Comparison of ENCODE assay signal across 21 cellular contexts in genomic region chr15:90659481-90659880, GRCh38. TPM values are rescaled to one million over a fixed set of nuclear protein-coding genes. Genes with fewer than 3 reads are reported as not detected.
DNase-seq lines count a peak whose midpoint lies in the region; ATAC-seq, FAIRE-seq and TF ChIP-seq lines count a peak whose summit lies in the region.
"Had no signal": no experiment of that assay in that cellular context is flagged by ENCODE, and none has a peak within 500 bp of the region (broad histone marks: within the 10 kb centered on the region; RNA-seq: fewer than 3 reads in every experiment).

No MANE protein-coding gene starts in this region.

- no peak overlapping the region for H3K14ac ChIP-seq in mesenchymal stem cell (ENCODE audit: low read length in 2 of 2)

- no peak overlapping the region for H4K91ac ChIP-seq in mesenchymal stem cell (ENCODE audit: low read length)

- H2BK12ac ChIP-seq in mesenchymal stem cell (ENCODE audit: low read length in 2 of 2): no peak overlapping the region

- H3K4me3 Mint-ChIP-seq in T-helper 1 cell treated with Interleukin-12 subunit alpha and Interleukin-12 subunit beta and Interleukin-4 antibody, amounts not matched to agents 30 μg/mL and 1 μg/mL, for 36 hours: peak overlapping the region; percentile 8
- peak overlapping the region in 1 of 2 donors; percentile 1 for H3K4me3 Mint-ChIP-seq in CD14-positive monocyte
- H3K4me3 Mint-ChIP-seq in naive thymus-derived CD4-positive, alpha-beta T cell: peak overlapping the region in 8 of 10 donors; percentile 3 to 93 (median 24)
- H3K4me3 Mint-ChIP-seq: H9 had no signal

- H3K9ac ChIP-seq in mesenchymal stem cell (ENCODE audit: low read length): no peak overlapping the region

- FAIRE-seq in urothelium cell line (lab: Jason Lieb, UNC): no peak
- FAIRE-seq: G401.6 had no signal

- CTCF ChIA-PET in naive thymus-derived CD4-positive, alpha-beta T cell (lab: Charles Lee): interaction anchor here (0.5 to 1.1 kb wide), 4 partner anchors 11 to 1304 kb away, joined by 3 to 7 read pairs (median 4); no protein-coding TSS in a partner anchor

- H3K27ac ChIP-seq in VCaP: peak overlapping the region; percentile 6; the same call in 1 of the 2 replicates
- H3K27ac ChIP-seq in naive thymus-derived CD4-positive, alpha-beta T cell (ENCODE audit: low read depth, low read length): no peak overlapping the region
- no peak overlapping the region for H3K27ac ChIP-seq in mesenchymal stem cell (ENCODE audit: low read length, poor library complexity, severe bottlenecking)

- no peak for TF ChIP-seq CTCF in CD14-positive monocyte (IDR thresholded peaks at IDR 0.05)
- TF ChIP-seq CTCF in VCaP (conservative IDR thresholded peaks at IDR 0.05): no peak

- peak overlapping the region; percentile 22 for H3K27ac Mint-ChIP-seq in T-helper 1 cell treated with Interleukin-12 subunit alpha and Interleukin-12 subunit beta and Interleukin-4 antibody, amounts not matched to agents 30 μg/mL and 1 μg/mL, for 36 hours
- peak overlapping the region; percentile 90 to 99 (median 96) for H3K27ac Mint-ChIP-seq in CD14-positive monocyte
- H3K27ac Mint-ChIP-seq in naive thymus-derived CD4-positive, alpha-beta T cell: peak overlapping the region in 1 of 9 donors; percentile 15
- H3K27ac Mint-ChIP-seq: H9 had no signal

- peaks cover 69% of the 10 kb centered on the region for H3K4me1 Mint-ChIP-seq in T-helper 1 cell treated with Interleukin-12 subunit alpha and Interleukin-12 subunit beta and Interleukin-4 antibody, amounts not matched to agents 30 μg/mL and 1 μg/mL, for 36 hours (ENCODE audit: low read depth)
- peaks cover 60% of the 10 kb centered on the region for H3K4me1 Mint-ChIP-seq in CD14-positive monocyte
- H3K4me1 Mint-ChIP-seq in naive thymus-derived CD4-positive, alpha-beta T cell: peaks cover 63 to 95% (median 82%) of the 10 kb centered on the region in 7 donors

- 89% methylated on average over 4 of the region's 4 CpGs for WGBS in mesenchymal stem cell

- ATAC-seq in naive thymus-derived CD4-positive, alpha-beta T cell: no peak

- peaks cover 40 to 54% of the 10 kb centered on the region in 2 donors for H3K4me1 ChIP-seq in naive thymus-derived CD4-positive, alpha-beta T cell (ENCODE audit: control insufficient read depth in 2 of 2, insufficient read depth in 2 of 2, low read length in 2 of 2)
- H3K4me1 ChIP-seq in mesenchymal stem cell (ENCODE audit: control insufficient read depth, insufficient read depth, low read depth, low read length): peaks cover 12% of the 10 kb centered on the region

- no peak overlapping the region for H3K18ac ChIP-seq in mesenchymal stem cell (ENCODE audit: low read depth in 1 of 2, low read length in 2 of 2)

- H3K4me2 ChIP-seq in mesenchymal stem cell (ENCODE audit: low read length, poor library complexity, severe bottlenecking): no peak overlapping the region

- H3K36me3 ChIP-seq in naive thymus-derived CD4-positive, alpha-beta T cell (ENCODE audit: control insufficient read depth in 2 of 3, insufficient read depth in 3 of 3, low read length in 3 of 3): no peaks in the 10 kb centered on the region
- H3K36me3 ChIP-seq in mesenchymal stem cell (ENCODE audit: control insufficient read depth in 1 of 2, insufficient read depth in 2 of 2, low read depth in 1 of 2, low read length in 2 of 2): no peaks in the 10 kb centered on the region
- H3K36me3 ChIP-seq: heart left ventricle, sigmoid colon, stomach had no signal

- no peaks in the 10 kb centered on the region for H3K27me3 Mint-ChIP-seq in T-helper 1 cell treated with Interleukin-12 subunit alpha and Interleukin-12 subunit beta and Interleukin-4 antibody, amounts not matched to agents 30 μg/mL and 1 μg/mL, for 36 hours (ENCODE audit: low read depth)
- H3K27me3 Mint-ChIP-seq in CD14-positive monocyte (ENCODE audit: low read depth in 3 of 3): peaks cover 0 to 3% (median 0%) of the 10 kb centered on the region in 3 donors
- peaks cover 0 to 36% (median 16%) of the 10 kb centered on the region in 5 donors for H3K27me3 Mint-ChIP-seq in naive thymus-derived CD4-positive, alpha-beta T cell

- H4K8ac ChIP-seq in mesenchymal stem cell (ENCODE audit: low read length): no peak overlapping the region

- H3K9me3 ChIP-seq in naive thymus-derived CD4-positive, alpha-beta T cell (ENCODE audit: control insufficient read depth in 2 of 3, low read length in 3 of 3): no peaks in the 10 kb centered on the region
- no peaks in the 10 kb centered on the region for H3K9me3 ChIP-seq in mesenchymal stem cell (ENCODE audit: control insufficient read depth, low read length)
- H3K9me3 ChIP-seq: heart left ventricle, sigmoid colon, stomach had no signal

- no peak overlapping the region for H2BK5ac ChIP-seq in mesenchymal stem cell (ENCODE audit: low read depth, low read length, poor library complexity, severe bottlenecking)

- H3K9me3 Mint-ChIP-seq in T-helper 1 cell treated with Interleukin-12 subunit alpha and Interleukin-12 subunit beta and Interleukin-4 antibody, amounts not matched to agents 30 μg/mL and 1 μg/mL, for 36 hours: no peaks in the 10 kb centered on the region
- H3K9me3 Mint-ChIP-seq in CD14-positive monocyte: no peaks in the 10 kb centered on the region
- peaks cover 0 to 2% (median 0%) of the 10 kb centered on the region in 11 donors for H3K9me3 Mint-ChIP-seq in naive thymus-derived CD4-positive, alpha-beta T cell
- H3K9me3 Mint-ChIP-seq: H9 had no signal

- no peak overlapping the region for H3K4me3 ChIP-seq in naive thymus-derived CD4-positive, alpha-beta T cell (ENCODE audit: low read length)
- H3K4me3 ChIP-seq in mesenchymal stem cell (ENCODE audit: insufficient read depth in 1 of 2, low read depth in 1 of 2, low read length in 2 of 2): no peak overlapping the region
- H3K4me3 ChIP-seq: heart left ventricle, sigmoid colon, stomach had no signal

- no peak overlapping the region for H2BK120ac ChIP-seq in mesenchymal stem cell (ENCODE audit: low read depth, low read length)

- no peaks in the 10 kb centered on the region for H3K27me3 ChIP-seq in naive thymus-derived CD4-positive, alpha-beta T cell (ENCODE audit: control insufficient read depth in 2 of 2, insufficient read depth in 2 of 2, low read length in 2 of 2)
- H3K27me3 ChIP-seq in mesenchymal stem cell (ENCODE audit: control insufficient read depth in 1 of 2, insufficient read depth in 1 of 2, low read length in 2 of 2): peaks cover 0 to 8% of the 10 kb centered on the region in 2 experiments
- H3K27me3 ChIP-seq: heart left ventricle had no signal

- H3K23ac ChIP-seq in mesenchymal stem cell (ENCODE audit: low read length in 2 of 2): no peak overlapping the region

- H3K79me1 ChIP-seq in mesenchymal stem cell (replicated peaks; ENCODE audit: low read length, poor library complexity, severe bottlenecking): no peaks in the 10 kb centered on the region

- H3K4ac ChIP-seq in mesenchymal stem cell (ENCODE audit: low read depth in 1 of 2, low read length in 2 of 2): no peak overlapping the region

- no peak for DNase-seq in T-helper 1 cell
- DNase-seq in CD14-positive monocyte (ENCODE audit: low spot score): no peak
- no peak for DNase-seq in naive thymus-derived CD4-positive, alpha-beta T cell
- no peak for DNase-seq in mesenchymal stem cell
- no peak for DNase-seq in urothelium cell line (ENCODE audit: low spot score)
- no peak for DNase-seq in NCI-H345 treated with DMSO at 0.1 percent for 48 hours (lab: John Stamatoyannopoulos, UW; ENCODE audit: unreplicated experiment)
- DNase-seq: 8988T; activated CD8-positive, alpha-beta memory T cell treated with anti-CD3 and anti-CD28 coated beads, Interleukin-2, amount 50 U/mL, for 4 hours; activated gamma-delta T cell treated with Interleukin-2 at 50 U/mL for 16 hours; DMS 273 treated with DMSO at 0.1 percent for 48 hours; H9; heart left ventricle; NCI-H1436; NCI-H2171; NCI-H774; SHP77 treated with DMSO at 0.1 percent for 48 hours; sigmoid colon; stomach had no signal

- no peak overlapping the region for H2AFZ ChIP-seq in mesenchymal stem cell (ENCODE audit: low read depth, low read length)

- POLR2A ChIA-PET in naive thymus-derived CD4-positive, alpha-beta T cell (lab: Charles Lee): interaction anchor here (0.6 to 1.0 kb wide), 2 partner anchors 17 to 148 kb away, joined by 3 read pairs; no protein-coding TSS in a partner anchor

- intact Hi-C loops in CD14-positive monocyte (cut with micrococcal nuclease): no loop called here
- intact Hi-C loops in naive thymus-derived CD4-positive, alpha-beta T cell (cut with micrococcal nuclease): no loop called here

- H2AK5ac ChIP-seq in mesenchymal stem cell (ENCODE audit: low read length, severe bottlenecking): no peak overlapping the region

- no peak overlapping the region for H2BK15ac ChIP-seq in mesenchymal stem cell (ENCODE audit: low read depth, poor library complexity, severe bottlenecking)

- H3K36me3 Mint-ChIP-seq in T-helper 1 cell treated with Interleukin-12 subunit alpha and Interleukin-12 subunit beta and Interleukin-4 antibody, amounts not matched to agents 30 μg/mL and 1 μg/mL, for 36 hours (ENCODE audit: low read depth): peaks cover 9% of the 10 kb centered on the region
- H3K36me3 Mint-ChIP-seq in CD14-positive monocyte: peaks cover 0 to 5% of the 10 kb centered on the region in 2 donors
- H3K36me3 Mint-ChIP-seq in naive thymus-derived CD4-positive, alpha-beta T cell: peaks cover 0 to 18% (median 0%) of the 10 kb centered on the region in 5 donors

RNA-seq across cellular contexts. Expression of gene BLM, which starts 57.7 kb away (rescaled TPM):
- 1 to 10 TPM in 1 of 2 donors, under 1 TPM in 1; 0.69 to 2.3 TPM for polyA plus RNA-seq in CD14-positive monocyte
- 10 to 100 TPM in 1 of 5 experiments, 1 to 10 TPM in 4; 3.5 to 53.1 (median 6.6) TPM for total RNA-seq in naive thymus-derived CD4-positive, alpha-beta T cell
- polyA plus RNA-seq in naive thymus-derived CD4-positive, alpha-beta T cell: 1 to 10 TPM; 2.8 to 4.4 TPM
- polyA plus RNA-seq in mesenchymal stem cell (2013, experiment 1 of 2): 2.2 TPM
- polyA plus RNA-seq in mesenchymal stem cell (2013, experiment 2 of 2): 1.6 TPM
